Comparison of ENCODE assay signal across 17 cellular contexts in genomic region chrX:13305091-13305490, GRCh38.
DNase-seq lines count a peak whose midpoint lies in the region; TF ChIP-seq lines count a peak whose summit lies in the region.
"Had no signal": no experiment of that assay in that cellular context is flagged by ENCODE, and none has a peak within 500 bp of the region (broad histone marks: within the 10 kb centered on the region; RNA-seq: fewer than 3 reads in every experiment).

No MANE protein-coding gene starts in this region.

- peak overlapping the region; percentile 80 for H3K27ac ChIP-seq in neutrophil

- no peaks in the 10 kb centered on the region for H3K9me3 ChIP-seq in neutrophil
- H3K9me3 ChIP-seq: HAP-1 had no signal

- no peaks in the 10 kb centered on the region for H3K36me3 ChIP-seq in neutrophil
- H3K36me3 ChIP-seq: HAP-1 had no signal

- no peaks in the 10 kb centered on the region for H3K27me3 ChIP-seq in neutrophil

- TF ChIP-seq CTCF in neutrophil (IDR thresholded peaks at IDR 0.05), result no peak

- DNase-seq in CD1c-positive myeloid dendritic cell (ENCODE audit: extremely low spot score), result peak; percentile 62
- DNase-seq in MV-4-11 (lab: John Stamatoyannopoulos, UW), result peak; percentile 60
- peak; percentile 37 for DNase-seq in SKM-1 treated with dmso at 0.1 percent for 144 hours (lab: John Stamatoyannopoulos, UW; ENCODE audit: unreplicated experiment)
- no peak for DNase-seq in activated effector memory CD4-positive, alpha-beta T cell treated with anti-CD3 and anti-CD28 coated beads, Interleukin-2, amount 50 U/mL, for 16 hours
- DNase-seq in activated T-cell treated with anti-CD3 and anti-CD28 coated beads for 4 hours, result no peak
- no peak for DNase-seq in AG08395 (ENCODE audit: low spot score)
- DNase-seq: AML-193; CD4-positive, CD25-positive, alpha-beta regulatory T cell; DMS53; NCI-H1436; NCI-H2029 treated with DMSO at 0.1 percent for 48 hours; NCI-H2171 treated with DMSO at 0.1 percent for 48 hours; NCI-H510A; NCI-H774; SHP77 treated with DMSO at 0.1 percent for 48 hours had no signal

- peaks cover 26 to 35% of the 10 kb centered on the region in 2 experiments for H3K4me1 ChIP-seq in neutrophil (ENCODE audit: control insufficient read depth in 1 of 2, insufficient read depth in 1 of 2, low read depth in 1 of 2, low read length in 1 of 2)

- no peak overlapping the region for H3K4me3 ChIP-seq in neutrophil (ENCODE audit: low read depth in 1 of 2, low read length in 1 of 2)
- H3K4me3 ChIP-seq: HAP-1 had no signal

Comparison
In these comparisons a context has a peak if more than half of its experiments do, and no peak if none do; other contexts are left out.
1. DNase-seq: peak in CD1c-positive myeloid dendritic cell (single experiment), MV-4-11 (single experiment) and SKM-1 treated with dmso at 0.1 percent for 144 hours (single experiment); none in activated effector memory CD4-positive, alpha-beta T cell treated with anti-CD3 and anti-CD28 coated beads, Interleukin-2, amount 50 U/mL, for 16 hours (single experiment), activated T-cell treated with anti-CD3 and anti-CD28 coated beads for 4 hours (single experiment) and AG08395 (single experiment).